8 cellular contexts compared by ENCODE assay signal in the genomic region with DNA sequence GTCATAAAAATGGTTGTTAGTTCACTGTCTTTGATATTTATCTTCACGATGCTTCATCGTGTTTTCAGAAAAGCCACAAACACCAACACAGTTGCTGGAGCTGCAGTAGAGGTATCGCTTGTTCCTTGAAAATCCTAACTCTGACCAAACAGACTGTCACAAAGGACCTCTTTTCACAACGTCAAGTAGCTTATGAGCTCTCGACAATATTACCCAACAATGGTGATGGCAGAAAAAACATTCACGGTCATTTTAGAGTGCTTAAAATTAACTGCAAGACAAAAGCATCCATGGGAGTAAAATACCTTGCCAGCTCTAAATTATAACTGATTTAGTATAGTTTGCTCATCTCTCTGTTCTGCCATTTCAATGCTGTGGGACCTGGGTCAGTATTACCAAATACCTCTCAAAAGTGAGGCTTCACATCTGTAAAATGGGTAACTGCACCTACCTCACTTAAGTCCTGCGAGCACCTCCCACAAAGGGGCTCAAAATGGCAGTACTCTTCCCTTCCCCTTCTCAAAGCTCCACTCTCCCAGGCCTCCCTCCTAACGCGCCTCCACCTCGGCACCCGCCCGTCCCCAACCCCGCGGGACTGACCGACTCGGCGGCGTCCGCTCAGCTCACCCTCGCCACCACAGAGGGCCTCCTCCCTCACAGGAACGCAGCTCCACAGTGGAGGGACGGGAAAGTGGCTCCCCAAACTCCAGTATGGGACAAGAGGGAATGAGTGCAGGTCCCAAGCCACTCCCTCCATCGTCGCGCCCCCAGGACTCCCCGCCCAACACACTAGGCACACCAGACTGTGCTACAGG. TPM values are rescaled to one million over a fixed set of nuclear protein-coding genes. Genes with fewer than 3 reads are reported as not detected.
A peak's percentile ranks its signal among the peaks of the same experiment; 100 is the strongest.
DNase-seq lines count a peak whose midpoint lies in the region; ATAC-seq and TF ChIP-seq lines count a peak whose summit lies in the region.

No MANE protein-coding gene starts in this region.

- H3K9me3 Mint-ChIP-seq in brain = peaks cover 0 to 13% (median 5%) of the 10 kb centered on the region in 5 experiments

- H3K27me3 Mint-ChIP-seq in brain = peaks cover 11% of the 10 kb centered on the region

- H3K36me3 ChIP-seq in spleen = peaks cover 0 to 15% (median 0%) of the 10 kb centered on the region in 6 donors

- peak overlapping the region; percentile 95 to 98 (median 96) for H3K4me3 Mint-ChIP-seq in brain

- H3K4me3 ChIP-seq in HFF-Myc (replicated peaks; ENCODE audit: low read depth, low read length) = peak overlapping the region; percentile 89
- peak overlapping the region; percentile 98 for H3K4me3 ChIP-seq in iPS-18c (ENCODE audit: insufficient read depth, low read depth, low read length)
- H3K4me3 ChIP-seq in spleen = peak overlapping the region; percentile 44 to 91 (median 64)

- no peak for TF ChIP-seq CTCF in HFF-Myc (IDR thresholded peaks at IDR 0.05; ENCODE audit: low read depth, low read length, missing control alignments)
- TF ChIP-seq CTCF in brain (conservative IDR thresholded peaks at IDR 0.05) = peak in 1 of 2 experiments; percentile 21
- peak in 1 of 11 experiments; percentile 7 for TF ChIP-seq CTCF in spleen (IDR thresholded peaks at IDR 0.05 in 8 of 11, conservative IDR thresholded peaks at IDR 0.05 in 3 of 11)

- intact Hi-C loops in spleen (cut with DNase I; ENCODE audit: low total_unique reads) = no loop called here
- intact Hi-C loops in posterior vena cava (cut with DNase I) = no loop called here

- WGBS in spleen, 5 donors = 2 to 5% (median 3%) methylated on average over 20 to 26 of the region's 26 CpGs

- peaks cover 44% of the 10 kb centered on the region for H3K4me1 Mint-ChIP-seq in brain

- H3K9me3 ChIP-seq in iPS-18c (ENCODE audit: control insufficient read depth, insufficient read depth, low read length) (peaks cover 3% of the 10 kb centered on the region), spleen (no peaks in the 10 kb centered on the region)

- H3K27ac ChIP-seq in spleen = peak overlapping the region; percentile 67 to 92 (median 84)

- no peak for TF ChIP-seq POLR2A in spleen (IDR thresholded peaks at IDR 0.05)

- H3K36me3 Mint-ChIP-seq in brain = peaks cover 17% of the 10 kb centered on the region

- peaks cover 0 to 42% (median 26%) of the 10 kb centered on the region in 6 donors for H3K4me1 ChIP-seq in spleen

- no peak for DNase-seq in activated CD4-positive, CD25-positive, alpha-beta regulatory T cell treated with anti-CD3 and anti-CD28 coated beads, Interleukin-2, amount 50 U/mL, for 72 hours
- DNase-seq in HFF-Myc (ENCODE audit: extremely low read depth, low read depth) = no peak
- peak; percentile 56 for DNase-seq in MV-4-11 (lab: John Stamatoyannopoulos, UW)
- peak; percentile 92 for DNase-seq in spleen
- DNase-seq in posterior vena cava (ENCODE audit: low spot score) = no peak

- peak; percentile 31 to 44 for ATAC-seq in activated CD4-positive, CD25-positive, alpha-beta regulatory T cell treated with anti-CD3 and anti-CD28 coated beads, Interleukin-2, amount 50 U/mL, for 24 hours

- peaks cover 0 to 7% (median 0%) of the 10 kb centered on the region in 7 donors for H3K27me3 ChIP-seq in spleen (replicated peaks in 1 of 7)

- peak overlapping the region; percentile 85 to 96 (median 91) for H3K27ac Mint-ChIP-seq in brain

RNA-seq across cellular contexts. Expression of gene TRIM59, which starts 0.5 kb away (rescaled TPM):
- polyA plus RNA-seq in brain (ENCODE audit: insufficient read depth, low read depth, low replicate concordance) (1.5 TPM), spleen (1 to 10 TPM; 3.3 to 5.8 (median 5.4) TPM)
- total RNA-seq in spleen (10 to 100 TPM; 11.2 to 21.4 (median 12.7) TPM), posterior vena cava (1 to 10 TPM in 1 of 2 donors, under 1 TPM in 1; 0.97 to 2.4 TPM)

RNA-seq across cellular contexts. Expression of gene SMC4, which starts 49.6 kb away (rescaled TPM):
- polyA plus RNA-seq in brain (ENCODE audit: insufficient read depth, low read depth, low replicate concordance) (16.0 TPM), spleen (10 to 100 TPM; 21.2 to 28.3 (median 23.5) TPM)
- total RNA-seq in spleen (100 to 1,000 TPM in 1 of 7 donors, 10 to 100 TPM in 6; 48.3 to 112 (median 56.5) TPM), posterior vena cava (10 to 100 TPM; 21.5 to 23.2 TPM)

RNA-seq across cellular contexts. Expression of gene IFT80, which starts 50.0 kb away (rescaled TPM):
- polyA plus RNA-seq in brain (ENCODE audit: insufficient read depth, low read depth, low replicate concordance) (4.5 TPM), spleen (10 to 100 TPM; 15.3 to 17.7 (median 16.0) TPM)
- total RNA-seq in spleen (10 to 100 TPM; 17.3 to 44.0 (median 24.5) TPM), posterior vena cava (10 to 100 TPM; 19.4 to 20.0 TPM)

Comparison
In these comparisons a context has a peak if more than half of its experiments do, and no peak if none do; other contexts are left out.
1. DNase-seq: peak in MV-4-11 (single experiment) and spleen (single experiment); none in activated CD4-positive, CD25-positive, alpha-beta regulatory T cell treated with anti-CD3 and anti-CD28 coated beads, Interleukin-2, amount 50 U/mL, for 72 hours (single experiment), HFF-Myc (single experiment) and posterior vena cava (single experiment).
2. Peak in every context shown above with its lines, with median percentiles within 50 percentile points of each other: H3K4me3 ChIP-seq.